23 cellular contexts compared by ENCODE assay signal in genomic region chr5:99945706-99946442, GRCh38.
A peak's percentile ranks its signal among the peaks of the same experiment; 100 is the strongest.
DNase-seq lines count a peak whose midpoint lies in the region; ATAC-seq and TF ChIP-seq lines count a peak whose summit lies in the region.
"Had no signal": no experiment of that assay in that cellular context is flagged by ENCODE, and none has a peak within 500 bp of the region (broad histone marks: within the 10 kb centered on the region; RNA-seq: fewer than 3 reads in every experiment).

No MANE protein-coding gene starts in this region.

- H3K36me3 ChIP-seq in OCI-LY3 (replicated peaks; ENCODE audit: low read depth, low read length): no peaks in the 10 kb centered on the region

- DNase-seq in HK-2 (ENCODE audit: unreplicated experiment): no peak
- DNase-seq in HuH-7.5 (ENCODE audit: low spot score): no peak
- DNase-seq in RWPE1 (ENCODE audit: low spot score): no peak
- no peak for DNase-seq in NCI-H2081 treated with DMSO at 0.1 percent for 48 hours (lab: John Stamatoyannopoulos, UW)
- DNase-seq: Calu3; CD8-positive, alpha-beta memory T cell; EL; GF-D8; GOT3; NCI-H1092 treated with DMSO at 0.1 percent for 48 hours; NCI-H146; NCI-H2029; NCI-H345; NCI-H82; SHP77; SW 1271; T-helper 17 cell had no signal

- H3K9me3 ChIP-seq in OCI-LY3 (ENCODE audit: insufficient read depth, low read length): no peaks in the 10 kb centered on the region

- no peaks in the 10 kb centered on the region for H3K27me3 ChIP-seq in OCI-LY3 (ENCODE audit: low read depth, low read length)

- CTCF ChIA-PET in RWPE1 (lab: Yijun Ruan, JAX): no interaction called here

- H3K4me3 ChIP-seq in OCI-LY3 (ENCODE audit: low read length): no peak overlapping the region
- H3K4me3 ChIP-seq: SK-N-MC had no signal

- ATAC-seq in GM18511 (IDR thresholded peaks at IDR 0.05; ENCODE audit: unreplicated experiment) (peak; percentile 71), GM19395 (IDR thresholded peaks at IDR 0.05; ENCODE audit: unreplicated experiment) (peak; percentile 53), HG03159 (IDR thresholded peaks at IDR 0.05; ENCODE audit: unreplicated experiment) (peak; percentile 45)
- ATAC-seq: T-helper 17 cell had no signal

- H3K4me2 ChIP-seq in OCI-LY3 (ENCODE audit: low read length): peak overlapping the region; percentile 28

- H2AFZ ChIP-seq in OCI-LY3 (ENCODE audit: low read depth, low read length): no peak overlapping the region

- POLR2A ChIA-PET in RWPE1 (lab: Yijun Ruan, JAX; ENCODE audit: low non-redundant PET): no interaction called here

- H3K9ac ChIP-seq in OCI-LY3 (ENCODE audit: low read length): no peak overlapping the region

- peaks cover 4% of the 10 kb centered on the region; the same call in 1 of the 2 replicates for H3K4me1 ChIP-seq in OCI-LY3 (ENCODE audit: low read length)

- TF ChIP-seq CTCF in OCI-LY3 (IDR thresholded peaks at IDR 0.05; ENCODE audit: low read depth, low read length) (no peak), RWPE1 (conservative IDR thresholded peaks at IDR 0.05; ENCODE audit: low read depth) (no peak)

- H3K27ac ChIP-seq in OCI-LY3 (ENCODE audit: low read length) (no peak overlapping the region), RWPE1 (no peak overlapping the region)
- H3K27ac ChIP-seq: C4-2B, SK-N-MC had no signal

- H3K79me2 ChIP-seq in OCI-LY3 (ENCODE audit: low read length): no peaks in the 10 kb centered on the region

- no peaks in the 10 kb centered on the region for H4K20me1 ChIP-seq in OCI-LY3 (ENCODE audit: insufficient read depth, low read length)
